Comparison of ENCODE assay signal across 8 cellular contexts in the genomic region with DNA sequence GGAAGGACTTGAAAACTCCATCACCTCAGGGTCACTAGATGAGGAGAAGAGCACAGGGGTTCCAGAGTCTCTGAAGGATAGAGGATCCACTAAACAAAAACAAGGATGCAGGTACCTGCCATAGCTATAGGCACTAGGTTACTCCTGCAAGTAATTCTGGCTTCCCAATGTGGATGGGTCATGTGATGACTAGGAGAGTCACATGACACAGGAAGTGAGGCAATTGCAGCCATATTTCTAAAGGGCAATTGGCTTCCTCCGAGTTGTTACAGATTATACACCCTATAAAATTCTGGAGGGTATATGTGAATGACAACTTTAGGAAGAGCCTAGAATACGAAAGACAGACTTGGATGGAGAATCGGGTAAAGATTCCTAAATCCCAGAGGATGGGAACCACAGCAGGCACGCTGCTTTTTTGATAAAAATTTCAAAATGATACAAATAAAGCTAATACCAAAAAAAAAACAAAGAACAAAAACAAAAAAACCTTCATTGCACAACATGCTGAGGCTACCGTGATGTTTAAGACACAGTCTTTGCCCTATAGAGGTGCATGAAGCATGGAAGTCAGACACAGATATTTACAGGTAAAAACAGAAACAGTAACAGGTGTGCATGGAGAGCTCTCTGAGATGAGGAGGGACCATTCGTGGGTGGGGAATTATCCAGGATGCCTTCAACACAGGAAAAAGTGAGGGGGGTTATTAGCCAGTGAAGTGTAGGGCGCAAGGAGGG. TPM values are rescaled to one million over a fixed set of nuclear protein-coding genes. Genes with fewer than 3 reads are reported as not detected.
A peak's percentile ranks its signal among the peaks of the same experiment; 100 is the strongest.
DNase-seq lines count a peak whose midpoint lies in the region; ATAC-seq and TF ChIP-seq lines count a peak whose summit lies in the region.

No MANE protein-coding gene starts in this region.

- no peak for TF ChIP-seq RAD21 in Ishikawa (IDR thresholded peaks at IDR 0.05; ENCODE audit: low read depth)

- POLR2A ChIA-PET in naive thymus-derived CD8-positive, alpha-beta T cell (lab: Charles Lee): interaction anchor here (0.6 to 0.9 kb wide), 2 partner anchors 10 to 248 kb away, joined by 3 read pairs; partner anchors contain the start of genes MTX1 and SHC1

- DNase-seq in DMS153 treated with DMSO at 0.1 percent for 48 hours (lab: John Stamatoyannopoulos, UW; ENCODE audit: unreplicated experiment) (peak; percentile 84), GM19240 (ENCODE audit: insufficient read length, low spot score) (no peak)
- DNase-seq in naive thymus-derived CD8-positive, alpha-beta T cell: peak in 1 of 10 donors; percentile 26

- H3K4me1 Mint-ChIP-seq in T-helper 1 cell treated with Interleukin-12 subunit alpha and Interleukin-12 subunit beta and Interleukin-4 antibody, amounts not matched to agents 30 μg/mL and 1 μg/mL, for 36 hours (ENCODE audit: low read depth): peaks cover 28% of the 10 kb centered on the region
- peaks cover 4 to 36% (median 14%) of the 10 kb centered on the region in 4 donors for H3K4me1 Mint-ChIP-seq in naive thymus-derived CD8-positive, alpha-beta T cell

- peak overlapping the region; percentile 84 for H3K27ac Mint-ChIP-seq in T-helper 1 cell treated with Interleukin-12 subunit alpha and Interleukin-12 subunit beta and Interleukin-4 antibody, amounts not matched to agents 30 μg/mL and 1 μg/mL, for 36 hours
- H3K27ac Mint-ChIP-seq in naive thymus-derived CD8-positive, alpha-beta T cell: peak overlapping the region in 7 of 10 donors; percentile 28 to 74 (median 61)

- peak overlapping the region; percentile 17 for H3K4me3 Mint-ChIP-seq in T-helper 1 cell treated with Interleukin-12 subunit alpha and Interleukin-12 subunit beta and Interleukin-4 antibody, amounts not matched to agents 30 μg/mL and 1 μg/mL, for 36 hours
- peak overlapping the region in 3 of 10 donors; percentile 7 to 26 (median 15) for H3K4me3 Mint-ChIP-seq in naive thymus-derived CD8-positive, alpha-beta T cell

- peaks cover 8% of the 10 kb centered on the region for H3K36me3 Mint-ChIP-seq in T-helper 1 cell treated with Interleukin-12 subunit alpha and Interleukin-12 subunit beta and Interleukin-4 antibody, amounts not matched to agents 30 μg/mL and 1 μg/mL, for 36 hours (ENCODE audit: low read depth)
- H3K36me3 Mint-ChIP-seq in naive thymus-derived CD8-positive, alpha-beta T cell: peaks cover 0 to 2% (median 0%) of the 10 kb centered on the region in 3 donors

- no peak for TF ChIP-seq EP300 in Ishikawa (IDR thresholded peaks at IDR 0.05; ENCODE audit: borderline replicate concordance)

- H3K27me3 Mint-ChIP-seq in T-helper 1 cell treated with Interleukin-12 subunit alpha and Interleukin-12 subunit beta and Interleukin-4 antibody, amounts not matched to agents 30 μg/mL and 1 μg/mL, for 36 hours (ENCODE audit: low read depth): no peaks in the 10 kb centered on the region
- no peaks in the 10 kb centered on the region for H3K27me3 Mint-ChIP-seq in naive thymus-derived CD8-positive, alpha-beta T cell

- ATAC-seq in esophagus mucosa: peak; percentile 24
- ATAC-seq in naive thymus-derived CD8-positive, alpha-beta T cell: peak in 1 of 2 donors; percentile 53
- no peak for ATAC-seq in GM21447 (IDR thresholded peaks at IDR 0.05; ENCODE audit: unreplicated experiment)
- no peak for ATAC-seq in GM21367 (IDR thresholded peaks at IDR 0.05; ENCODE audit: unreplicated experiment)

- no peaks in the 10 kb centered on the region for H3K9me3 Mint-ChIP-seq in T-helper 1 cell treated with Interleukin-12 subunit alpha and Interleukin-12 subunit beta and Interleukin-4 antibody, amounts not matched to agents 30 μg/mL and 1 μg/mL, for 36 hours
- no peaks in the 10 kb centered on the region for H3K9me3 Mint-ChIP-seq in naive thymus-derived CD8-positive, alpha-beta T cell

TF ChIP-seq in Ishikawa, 13 proteins besides CTCF, POLR2A, EP300 and RAD21:
- TF ChIP-seq TAF1 (IDR thresholded peaks at IDR 0.05; ENCODE audit: low read depth) (no peak), CEBPB (IDR thresholded peaks at IDR 0.05) (no peak), CREB1 (IDR thresholded peaks at IDR 0.05; ENCODE audit: low read depth) (no peak), ZBTB7A (IDR thresholded peaks at IDR 0.05; ENCODE audit: low read depth) (no peak), FOXM1 (IDR thresholded peaks at IDR 0.05; ENCODE audit: borderline replicate concordance, low read depth) (no peak), TEAD4 (IDR thresholded peaks at IDR 0.05) (no peak), EGR1 (IDR thresholded peaks at IDR 0.05) (peak; percentile 71; the same call in 1 of the 2 replicates), NFIC (IDR thresholded peaks at IDR 0.05) (no peak), YY1 (IDR thresholded peaks at IDR 0.05; ENCODE audit: low read depth) (peak; percentile 98), MAX (IDR thresholded peaks at IDR 0.05) (no peak), TCF12 (IDR thresholded peaks at IDR 0.05; ENCODE audit: low read depth) (no peak)
- TF ChIP-seq, protein P1, sequence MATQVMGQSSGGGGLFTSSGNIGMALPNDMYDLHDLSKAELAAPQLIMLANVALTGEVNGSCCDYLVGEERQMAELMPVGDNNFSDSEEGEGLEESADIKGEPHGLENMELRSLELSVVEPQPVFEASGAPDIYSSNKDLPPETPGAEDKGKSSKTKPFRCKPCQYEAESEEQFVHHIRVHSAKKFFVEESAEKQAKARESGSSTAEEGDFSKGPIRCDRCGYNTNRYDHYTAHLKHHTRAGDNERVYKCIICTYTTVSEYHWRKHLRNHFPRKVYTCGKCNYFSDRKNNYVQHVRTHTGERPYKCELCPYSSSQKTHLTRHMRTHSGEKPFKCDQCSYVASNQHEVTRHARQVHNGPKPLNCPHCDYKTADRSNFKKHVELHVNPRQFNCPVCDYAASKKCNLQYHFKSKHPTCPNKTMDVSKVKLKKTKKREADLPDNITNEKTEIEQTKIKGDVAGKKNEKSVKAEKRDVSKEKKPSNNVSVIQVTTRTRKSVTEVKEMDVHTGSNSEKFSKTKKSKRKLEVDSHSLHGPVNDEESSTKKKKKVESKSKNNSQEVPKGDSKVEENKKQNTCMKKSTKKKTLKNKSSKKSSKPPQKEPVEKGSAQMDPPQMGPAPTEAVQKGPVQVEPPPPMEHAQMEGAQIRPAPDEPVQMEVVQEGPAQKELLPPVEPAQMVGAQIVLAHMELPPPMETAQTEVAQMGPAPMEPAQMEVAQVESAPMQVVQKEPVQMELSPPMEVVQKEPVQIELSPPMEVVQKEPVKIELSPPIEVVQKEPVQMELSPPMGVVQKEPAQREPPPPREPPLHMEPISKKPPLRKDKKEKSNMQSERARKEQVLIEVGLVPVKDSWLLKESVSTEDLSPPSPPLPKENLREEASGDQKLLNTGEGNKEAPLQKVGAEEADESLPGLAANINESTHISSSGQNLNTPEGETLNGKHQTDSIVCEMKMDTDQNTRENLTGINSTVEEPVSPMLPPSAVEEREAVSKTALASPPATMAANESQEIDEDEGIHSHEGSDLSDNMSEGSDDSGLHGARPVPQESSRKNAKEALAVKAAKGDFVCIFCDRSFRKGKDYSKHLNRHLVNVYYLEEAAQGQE (IDR thresholded peaks at IDR 0.05; ENCODE audit: low read depth): no peak
- TF ChIP-seq, protein P2, sequence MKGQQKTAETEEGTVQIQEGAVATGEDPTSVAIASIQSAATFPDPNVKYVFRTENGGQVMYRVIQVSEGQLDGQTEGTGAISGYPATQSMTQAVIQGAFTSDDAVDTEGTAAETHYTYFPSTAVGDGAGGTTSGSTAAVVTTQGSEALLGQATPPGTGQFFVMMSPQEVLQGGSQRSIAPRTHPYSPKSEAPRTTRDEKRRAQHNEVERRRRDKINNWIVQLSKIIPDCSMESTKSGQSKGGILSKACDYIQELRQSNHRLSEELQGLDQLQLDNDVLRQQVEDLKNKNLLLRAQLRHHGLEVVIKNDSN (IDR thresholded peaks at IDR 0.05): peak; percentile 99

RNA-seq across cellular contexts. Expression of gene MTX1, which starts 10.5 kb away (rescaled TPM):
- total RNA-seq in esophagus mucosa: 36.5 TPM
- total RNA-seq in naive thymus-derived CD8-positive, alpha-beta T cell: 10 to 100 TPM; 26.9 to 27.1 TPM
- 10 to 100 TPM; 45.8 to 50.7 (median 48.5) TPM for polyA plus RNA-seq in naive thymus-derived CD8-positive, alpha-beta T cell

RNA-seq across cellular contexts. Expression of gene THBS3, which starts 11.3 kb away (rescaled TPM):
- 14.5 TPM for total RNA-seq in esophagus mucosa
- total RNA-seq in naive thymus-derived CD8-positive, alpha-beta T cell: 10 to 100 TPM; 36.8 to 37.9 TPM
- 1 to 10 TPM; 1.2 to 3.8 (median 3.0) TPM for polyA plus RNA-seq in naive thymus-derived CD8-positive, alpha-beta T cell

RNA-seq across cellular contexts. Expression of gene ENTREP3, which starts 36.3 kb away (rescaled TPM):
- total RNA-seq in esophagus mucosa: 24.9 TPM
- 10 to 100 TPM; 10.7 to 13.5 TPM for total RNA-seq in naive thymus-derived CD8-positive, alpha-beta T cell
- polyA plus RNA-seq in naive thymus-derived CD8-positive, alpha-beta T cell: 1 to 10 TPM; 1.8 to 2.5 (median 2.3) TPM

RNA-seq across cellular contexts. Expression of gene SCAMP3, which starts 43.1 kb away (rescaled TPM):
- 43.3 TPM for total RNA-seq in esophagus mucosa
- total RNA-seq in naive thymus-derived CD8-positive, alpha-beta T cell: 100 to 1,000 TPM in 1 of 2 experiments, 10 to 100 TPM in 1; 93.3 to 105 TPM
- 100 to 1,000 TPM; 124 to 189 (median 138) TPM for polyA plus RNA-seq in naive thymus-derived CD8-positive, alpha-beta T cell

RNA-seq across cellular contexts. Expression of gene TRIM46, which starts 45.4 kb away (rescaled TPM):
- 0.12 TPM for total RNA-seq in esophagus mucosa
- 1 to 10 TPM; 4.0 to 4.1 TPM for total RNA-seq in naive thymus-derived CD8-positive, alpha-beta T cell
- under 1 TPM; 0.40 to 0.92 (median 0.60) TPM for polyA plus RNA-seq in naive thymus-derived CD8-positive, alpha-beta T cell
